ENCODE assay signal across 8 cellular contexts in the genomic region with DNA sequence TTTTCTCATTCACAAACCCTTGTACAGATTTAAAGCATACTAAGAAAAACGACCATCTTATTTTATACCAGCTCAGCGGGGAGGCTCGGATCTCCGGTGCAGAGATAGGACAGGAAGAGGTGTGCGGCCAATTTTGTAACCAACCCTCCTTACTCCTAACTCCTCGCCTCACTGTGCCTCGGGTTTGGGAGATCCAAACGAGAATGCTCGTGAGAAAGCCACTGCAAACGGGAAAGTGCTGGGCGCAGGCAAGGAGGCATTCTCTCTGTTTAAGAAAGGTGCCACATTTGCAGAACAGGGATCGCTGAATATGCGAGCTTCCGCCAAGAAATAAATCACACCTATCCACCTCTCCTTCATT. TPM values are rescaled to one million over a fixed set of nuclear protein-coding genes. Genes with fewer than 3 reads are reported as not detected.
DNase-seq lines count a peak whose midpoint lies in the region; ATAC-seq and TF ChIP-seq lines count a peak whose summit lies in the region.

No MANE protein-coding gene starts in this region.

- H3K9me3 ChIP-seq in CD8-positive, alpha-beta T cell (ENCODE audit: low read length), result no peaks in the 10 kb centered on the region
- no peaks in the 10 kb centered on the region for H3K9me3 ChIP-seq in HAP-1

- H3K4me3 Mint-ChIP-seq in CD8-positive, alpha-beta T cell, result peak overlapping the region; percentile 89
- H3K4me3 Mint-ChIP-seq in activated CD8-positive, alpha-beta T cell treated with anti-CD3 and anti-CD28 coated beads, Interleukin-2, amount 10 ng/mL, durations not matched to agents 7 days and 5 days, result peak overlapping the region; percentile 81
- peak overlapping the region; percentile 81 for H3K4me3 Mint-ChIP-seq in stimulated activated effector memory CD8-positive, alpha-beta T cell treated with anti-CD3 and anti-CD28 coated beads, Interleukin-12 subunit alpha, Interleukin-12 subunit beta, amount 100 ng/mL, for 72 hours

- H3K27me3 ChIP-seq in CD8-positive, alpha-beta T cell (ENCODE audit: insufficient read depth, low read length), result no peaks in the 10 kb centered on the region
- H3K27me3 ChIP-seq in HAP-1 (ENCODE audit: low read depth), result no peaks in the 10 kb centered on the region

- POLR2A ChIA-PET in CD8-positive, alpha-beta T cell (lab: Charles Lee), result interaction anchor here (0.7 to 1.8 kb wide), 4 partner anchors 16 to 496 kb away, joined by 3 to 9 read pairs (median 5); partner anchors contain the start of gene VPS4B
- POLR2A ChIA-PET in activated CD8-positive, alpha-beta T cell treated with anti-CD3 and anti-CD28 coated beads, Interleukin-2, amount 10 ng/mL, durations not matched to agents 7 days and 5 days (lab: Charles Lee), result interaction anchor here (0.7 to 1.5 kb wide), 10 partner anchors 14 to 211 kb away, joined by 3 to 10 read pairs (median 4); partner anchors contain the start of gene VPS4B

- H3K27me3 Mint-ChIP-seq in CD8-positive, alpha-beta T cell (ENCODE audit: low read depth), result no peaks in the 10 kb centered on the region
- H3K27me3 Mint-ChIP-seq in activated CD8-positive, alpha-beta T cell treated with anti-CD3 and anti-CD28 coated beads, Interleukin-2, amount 10 ng/mL, durations not matched to agents 7 days and 5 days (ENCODE audit: low read depth), result no peaks in the 10 kb centered on the region

- H3K4me1 Mint-ChIP-seq in CD8-positive, alpha-beta T cell (ENCODE audit: low read depth), result peaks cover 48% of the 10 kb centered on the region
- H3K4me1 Mint-ChIP-seq in activated CD8-positive, alpha-beta T cell treated with anti-CD3 and anti-CD28 coated beads, Interleukin-2, amount 10 ng/mL, durations not matched to agents 7 days and 5 days (ENCODE audit: low read depth), result peaks cover 39% of the 10 kb centered on the region
- peaks cover 49% of the 10 kb centered on the region for H3K4me1 Mint-ChIP-seq in stimulated activated effector memory CD8-positive, alpha-beta T cell treated with anti-CD3 and anti-CD28 coated beads, Interleukin-12 subunit alpha, Interleukin-12 subunit beta, amount 100 ng/mL, for 72 hours

- H3K4me3 ChIP-seq in CD8-positive, alpha-beta T cell (ENCODE audit: low read depth, low read length), result peak overlapping the region; percentile 87
- H3K4me3 ChIP-seq in HAP-1, result peak overlapping the region; percentile 72
- peak overlapping the region; percentile 83 for H3K4me3 ChIP-seq in iPS-11a (ENCODE audit: low read depth, low read length)

- H3K4me1 ChIP-seq in CD8-positive, alpha-beta T cell (ENCODE audit: insufficient read depth, low read length), result peaks cover 33% of the 10 kb centered on the region
- no peaks in the 10 kb centered on the region; the same call in 1 of the 2 replicates for H3K4me1 ChIP-seq in HAP-1

- intact Hi-C loops in CD8-positive, alpha-beta T cell (cut with DNase I, micrococcal nuclease), result loop anchor here (2.0 to 5.0 kb wide), 6 partner anchors 23 to 844 kb away; partner anchors contain the start of genes SERPINB8 (in 1 of the 2) and ZCCHC2 (in 1 of the 2)

- in situ Hi-C loops in HAP-1 (cut with MboI; ENCODE audit: low sequenced_read_pairs), result no loop called here

- CTCF ChIA-PET in CD8-positive, alpha-beta T cell (lab: Charles Lee), result interaction anchor here (0.8 to 2.8 kb wide), 3 partner anchors 55 to 651 kb away, joined by 4 to 17 read pairs (median 5); partner anchors contain the start of gene PHLPP1
- CTCF ChIA-PET in activated CD8-positive, alpha-beta T cell treated with anti-CD3 and anti-CD28 coated beads, Interleukin-2, amount 10 ng/mL, durations not matched to agents 7 days and 5 days (lab: Charles Lee), result interaction anchor here (0.5 to 3.9 kb wide), 12 partner anchors 25 to 349 kb away, joined by 3 to 32 read pairs (median 4); partner anchors contain the start of gene VPS4B

- ATAC-seq in CD8-positive, alpha-beta T cell, result no peak
- peak; percentile 11 for ATAC-seq in activated CD8-positive, alpha-beta T cell treated with anti-CD3 and anti-CD28 coated beads, Interleukin-2, amount 10 ng/mL, durations not matched to agents 7 days and 5 days
- no peak for ATAC-seq in stimulated activated effector memory CD8-positive, alpha-beta T cell treated with anti-CD3 and anti-CD28 coated beads, Interleukin-12 subunit alpha, Interleukin-12 subunit beta, amount 100 ng/mL, for 72 hours

- peaks cover 22% of the 10 kb centered on the region for H3K36me3 Mint-ChIP-seq in CD8-positive, alpha-beta T cell
- peaks cover 35% of the 10 kb centered on the region for H3K36me3 Mint-ChIP-seq in activated CD8-positive, alpha-beta T cell treated with anti-CD3 and anti-CD28 coated beads, Interleukin-2, amount 10 ng/mL, durations not matched to agents 7 days and 5 days (ENCODE audit: low read depth)
- peaks cover 40% of the 10 kb centered on the region for H3K36me3 Mint-ChIP-seq in stimulated activated effector memory CD8-positive, alpha-beta T cell treated with anti-CD3 and anti-CD28 coated beads, Interleukin-12 subunit alpha, Interleukin-12 subunit beta, amount 100 ng/mL, for 72 hours

- peak overlapping the region; percentile 83 for H3K27ac Mint-ChIP-seq in CD8-positive, alpha-beta T cell
- H3K27ac Mint-ChIP-seq in activated CD8-positive, alpha-beta T cell treated with anti-CD3 and anti-CD28 coated beads, Interleukin-2, amount 10 ng/mL, durations not matched to agents 7 days and 5 days, result peak overlapping the region; percentile 60
- peak overlapping the region; percentile 83 for H3K27ac Mint-ChIP-seq in stimulated activated effector memory CD8-positive, alpha-beta T cell treated with anti-CD3 and anti-CD28 coated beads, Interleukin-12 subunit alpha, Interleukin-12 subunit beta, amount 100 ng/mL, for 72 hours

- H3K27ac ChIP-seq in CD8-positive, alpha-beta T cell (ENCODE audit: low read depth, low read length), result no peak overlapping the region

- no peaks in the 10 kb centered on the region for H3K36me3 ChIP-seq in CD8-positive, alpha-beta T cell (ENCODE audit: insufficient read depth, low read length)
- H3K36me3 ChIP-seq in HAP-1 (replicated peaks), result peaks cover 15% of the 10 kb centered on the region

- no peak for TF ChIP-seq CTCF in CD8-positive, alpha-beta T cell (IDR thresholded peaks at IDR 0.05)

- H3K9me3 Mint-ChIP-seq in CD8-positive, alpha-beta T cell, result peaks cover 5% of the 10 kb centered on the region
- H3K9me3 Mint-ChIP-seq in activated CD8-positive, alpha-beta T cell treated with anti-CD3 and anti-CD28 coated beads, Interleukin-2, amount 10 ng/mL, durations not matched to agents 7 days and 5 days (ENCODE audit: insufficient read depth), result peaks cover 7% of the 10 kb centered on the region
- no peaks in the 10 kb centered on the region for H3K9me3 Mint-ChIP-seq in stimulated activated effector memory CD8-positive, alpha-beta T cell treated with anti-CD3 and anti-CD28 coated beads, Interleukin-12 subunit alpha, Interleukin-12 subunit beta, amount 100 ng/mL, for 72 hours

- DNase-seq in CD8-positive, alpha-beta T cell, result peak in 3 of 7 experiments; percentile 4 to 50 (median 15)
- DNase-seq in HAP-1 (ENCODE audit: low spot score in 2 of 2) (peak in 1 of 2 experiments; percentile 26), NCI-H1436 treated with DMSO at 0.1 percent for 48 hours (lab: John Stamatoyannopoulos, UW) (no peak), NCI-H2171 (lab: John Stamatoyannopoulos, UW) (no peak)
- DNase-seq in activated CD8-positive, alpha-beta T cell treated with anti-CD3 and anti-CD28 coated beads, Interleukin-2, amount 10 ng/mL, durations not matched to agents 7 days and 5 days, result peak; percentile 43
- DNase-seq in stimulated activated effector memory CD8-positive, alpha-beta T cell treated with anti-CD3 and anti-CD28 coated beads, Interleukin-12 subunit alpha, Interleukin-12 subunit beta, amount 100 ng/mL, for 72 hours (ENCODE audit: low spot score in 2 of 2), result no peak
- no peak for DNase-seq in stimulated activated naive CD4-positive, alpha-beta T cell treated with Interleukin-2 at 50 U/mL for 16 hours (lab: John Stamatoyannopoulos, UW)

RNA-seq across cellular contexts. Expression of gene KDSR, which starts 1.1 kb away (rescaled TPM):
- 10 to 100 TPM; 12.8 to 13.9 TPM for total RNA-seq in CD8-positive, alpha-beta T cell
- 10 to 100 TPM; 38.2 to 38.4 TPM for total RNA-seq in activated CD8-positive, alpha-beta T cell treated with anti-CD3 and anti-CD28 coated beads, Interleukin-2, amount 10 ng/mL, durations not matched to agents 7 days and 5 days

RNA-seq across cellular contexts. Expression of gene BCL2, which starts 46.3 kb away (rescaled TPM):
- total RNA-seq in CD8-positive, alpha-beta T cell, result 10 to 100 TPM; 39.5 to 40.5 TPM
- total RNA-seq in activated CD8-positive, alpha-beta T cell treated with anti-CD3 and anti-CD28 coated beads, Interleukin-2, amount 10 ng/mL, durations not matched to agents 7 days and 5 days, result 100 to 1,000 TPM; 140 TPM

RNA-seq across cellular contexts. Expression of gene VPS4B, which starts 56.4 kb away (rescaled TPM):
- 10 to 100 TPM; 58.5 to 76.2 TPM for total RNA-seq in CD8-positive, alpha-beta T cell
- total RNA-seq in activated CD8-positive, alpha-beta T cell treated with anti-CD3 and anti-CD28 coated beads, Interleukin-2, amount 10 ng/mL, durations not matched to agents 7 days and 5 days, result 10 to 100 TPM; 62.8 to 67.2 TPM
